In the genomic region with DNA sequence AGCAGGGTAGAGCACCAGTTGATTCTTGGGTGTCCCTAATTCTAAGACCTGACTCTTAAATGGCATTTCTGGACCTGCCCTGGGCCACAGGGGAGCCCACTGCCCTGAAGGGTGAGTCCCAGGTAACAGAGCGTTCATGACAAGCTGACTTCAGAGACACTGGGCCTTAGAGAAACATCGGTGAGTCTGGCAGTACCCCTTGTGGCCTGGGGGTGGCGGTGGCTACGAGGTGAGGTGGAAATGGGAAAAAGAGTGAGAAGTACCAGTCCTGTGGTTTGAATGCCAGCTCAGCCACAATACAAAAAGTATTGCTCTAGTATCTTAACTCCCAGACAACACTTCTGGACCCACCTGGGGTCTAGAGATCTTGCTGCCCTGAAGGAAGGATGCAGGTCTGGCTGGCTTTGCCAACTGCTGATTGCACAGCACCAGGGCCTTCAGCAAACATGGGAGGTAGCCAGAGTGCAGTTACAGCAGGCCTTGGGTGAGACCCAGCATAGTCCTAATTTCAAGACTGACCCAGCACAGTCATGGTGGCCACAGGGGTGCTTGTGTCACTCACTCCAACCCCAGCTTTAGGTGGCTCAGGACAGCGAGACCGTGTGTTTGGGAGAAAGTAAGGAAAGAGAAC, we compare ENCODE assay signal across 8 cellular contexts. TPM values are rescaled to one million over a fixed set of nuclear protein-coding genes. Genes with fewer than 3 reads are reported as not detected.
DNase-seq lines count a peak whose midpoint lies in the region; ATAC-seq, FAIRE-seq and TF ChIP-seq lines count a peak whose summit lies in the region.

No MANE protein-coding gene starts in this region.

- H3K27ac Mint-ChIP-seq in Caco-2 (ENCODE audit: unreplicated experiment), result no peak overlapping the region

- H3K27me3 ChIP-seq in Caco-2 (replicated peaks; ENCODE audit: control insufficient read depth, insufficient read depth, low read length) (no peaks in the 10 kb centered on the region), HepG2 (ENCODE audit: control insufficient read depth in 1 of 2, insufficient read depth in 2 of 2, low read length in 2 of 2) (no peaks in the 10 kb centered on the region)

- TF ChIP-seq RAD21 in HepG2 (CRISPR knock-in tag; IDR thresholded peaks at IDR 0.05), result peak; percentile 86

- no peaks in the 10 kb centered on the region for H3K36me3 ChIP-seq in Caco-2 (ENCODE audit: control insufficient read depth, insufficient read depth, low read length)
- H3K36me3 ChIP-seq in HepG2 (replicated peaks in 1 of 2; ENCODE audit: control insufficient read depth in 1 of 2, insufficient read depth in 2 of 2, low read length in 2 of 2), result no peaks in the 10 kb centered on the region; a peak in 1 of 5 replicates

- H3K36me3 Mint-ChIP-seq in Caco-2 (ENCODE audit: insufficient read depth, unreplicated experiment), result peaks cover 6% of the 10 kb centered on the region

- in situ Hi-C loops in astrocyte of the spinal cord (cut with HindIII; ENCODE audit: low sequenced_read_pairs) (no loop called here), HepG2 (cut with HindIII; ENCODE audit: extremely low pct_ligation_motif_present, low pct_unique_long_range_greater_than_20kb) (no loop called here)

- peaks cover 60% of the 10 kb centered on the region for H4K20me1 ChIP-seq in HepG2 (ENCODE audit: insufficient read depth, low read length)

- no peak overlapping the region for H3K4me3 Mint-ChIP-seq in Caco-2 (ENCODE audit: unreplicated experiment)

- H3K4me2 ChIP-seq in HepG2 (ENCODE audit: low read depth, low read length), result no peak overlapping the region

- H3K79me2 ChIP-seq in HepG2 (ENCODE audit: insufficient read depth, low read length), result peaks cover 89% of the 10 kb centered on the region

- H3K27me3 Mint-ChIP-seq in Caco-2 (ENCODE audit: insufficient read depth, unreplicated experiment), result no peaks in the 10 kb centered on the region

- H3K4me1 ChIP-seq in Caco-2, result peaks cover 8% of the 10 kb centered on the region
- H3K4me1 ChIP-seq in HepG2 (ENCODE audit: insufficient read depth, low read length), result peaks cover 59% of the 10 kb centered on the region

- BruUV-seq in Caco-2 (replicated peaks; lab: Mats Ljungman, UMichigan) (no TSS peak), HepG2 (replicated peaks; lab: Mats Ljungman, UMichigan) (no TSS peak)

- H3K9me3 ChIP-seq in Caco-2 (no peaks in the 10 kb centered on the region), HepG2 (ENCODE audit: low read length) (no peaks in the 10 kb centered on the region)

- DNase-seq in Caco-2, result peak; percentile 58 to 59
- peak; percentile 60 for DNase-seq in T-helper 9 cell
- no peak for DNase-seq in astrocyte of the spinal cord (ENCODE audit: low read depth, low spot score)
- DNase-seq in HepG2 (ENCODE audit: low spot score), result peak; percentile 66
- peak; percentile 80 for DNase-seq in stimulated activated CD8-positive, alpha-beta memory T cell treated with anti-CD3 and anti-CD28 coated beads, Interleukin-4, amount 100 ng/mL, for 48 hours
- DNase-seq in mesenteric fat pad (ENCODE audit: low spot score), result no peak

- POLR2A ChIA-PET in Caco-2 (lab: Charles Lee), result interaction anchor here (0.6 kb wide), 1 partner anchor 15 kb away, joined by 7 read pairs; no protein-coding TSS in a partner anchor
- POLR2A ChIA-PET in HepG2 (lab: Yijun Ruan, JAX), result interaction anchor here (1.6 to 1.8 kb wide), 2 partner anchors 46 to 112 kb away, joined by 5 to 6 read pairs; a partner anchor contains a TSS

- ATAC-seq in GM19467 (IDR thresholded peaks at IDR 0.05; ENCODE audit: unreplicated experiment) (peak; percentile 67), HG03575 (IDR thresholded peaks at IDR 0.05; ENCODE audit: extremely low read depth, insufficient number of reproducible peaks, low FRiP score, unreplicated experiment) (peak; percentile 66), HepG2 (peak; percentile 94)

- peak; percentile 70 for FAIRE-seq in HepG2 (lab: Jason Lieb, UNC)

- H3K4me3 ChIP-seq in Caco-2 (ENCODE audit: low read depth, low read length) (no peak overlapping the region), astrocyte of the spinal cord (ENCODE audit: low read depth, low read length) (no peak overlapping the region), HepG2 (replicated peaks in 1 of 3; ENCODE audit: insufficient read depth in 1 of 3, low read depth in 2 of 3, low read length in 3 of 3) (no peak overlapping the region)

- TF ChIP-seq POLR2A in HepG2 (IDR thresholded peaks at IDR 0.05; ENCODE audit: insufficient read depth in 1 of 2, low read depth in 2 of 2, low read length in 2 of 2), result no peak

- H3K9me3 Mint-ChIP-seq in Caco-2 (ENCODE audit: unreplicated experiment), result no peaks in the 10 kb centered on the region

- TF ChIP-seq EP300 in HepG2 (IDR thresholded peaks at IDR 0.05; ENCODE audit: low read depth in 2 of 2, low read length in 2 of 2), result no peak
- TF ChIP-seq EP300 in HepG2 (CRISPR knock-in tag; IDR thresholded peaks at IDR 0.05; ENCODE audit: borderline replicate concordance), result no peak

- intact Hi-C loops in Caco-2 (cut with micrococcal nuclease; ENCODE audit: unreplicated experiment) (loop anchor here (2.0 kb wide), 1 partner anchor 44 kb away; a partner anchor contains a TSS), HepG2 (cut with micrococcal nuclease; ENCODE audit: unreplicated experiment) (loop anchor here (1.0 kb wide), 1 partner anchor 45 kb away; a partner anchor contains a TSS)

- WGBS in HepG2 (ENCODE audit: low lambda C conversion rate), result 60% methylated on average over 6 of the region's 6 CpGs

- no peak overlapping the region for H3K27ac ChIP-seq in HepG2 (ENCODE audit: extremely low read length, insufficient read depth, low read length)

- TF ChIP-seq CTCF in Caco-2 (IDR thresholded peaks at IDR 0.05; ENCODE audit: insufficient read depth in 1 of 2, low read depth in 1 of 2, low read length in 1 of 2, severe bottlenecking in 1 of 2, unreplicated experiment in 1 of 2) (peak; percentile 71 to 76), astrocyte of the spinal cord (IDR thresholded peaks at IDR 0.05; ENCODE audit: low read depth, low read length) (peak; percentile 56), HepG2 (CRISPR knock-in tag; IDR thresholded peaks at IDR 0.05) (peak; percentile 82)

- no peak overlapping the region for H2AFZ ChIP-seq in HepG2 (ENCODE audit: low read length)

- no peak overlapping the region for H3K9ac ChIP-seq in HepG2 (ENCODE audit: insufficient read depth, low read depth, low read length)

- peaks cover 27% of the 10 kb centered on the region for H3K4me1 Mint-ChIP-seq in Caco-2 (ENCODE audit: low read depth, unreplicated experiment)

- CTCF ChIA-PET in Caco-2 (lab: Charles Lee), result interaction anchor here (0.5 to 0.6 kb wide), 2 partner anchors 21 to 110 kb away, joined by 3 to 9 read pairs; no protein-coding TSS in a partner anchor
- CTCF ChIA-PET in HepG2 (lab: Yijun Ruan, JAX; ENCODE audit: low intra/inter-chr PET ratio, low total read pairs), result no interaction called here

TF ChIP-seq in HepG2, 621 proteins besides CTCF, POLR2A, EP300 and RAD21 (continues in another document):
- TF ChIP-seq, protein P1, sequence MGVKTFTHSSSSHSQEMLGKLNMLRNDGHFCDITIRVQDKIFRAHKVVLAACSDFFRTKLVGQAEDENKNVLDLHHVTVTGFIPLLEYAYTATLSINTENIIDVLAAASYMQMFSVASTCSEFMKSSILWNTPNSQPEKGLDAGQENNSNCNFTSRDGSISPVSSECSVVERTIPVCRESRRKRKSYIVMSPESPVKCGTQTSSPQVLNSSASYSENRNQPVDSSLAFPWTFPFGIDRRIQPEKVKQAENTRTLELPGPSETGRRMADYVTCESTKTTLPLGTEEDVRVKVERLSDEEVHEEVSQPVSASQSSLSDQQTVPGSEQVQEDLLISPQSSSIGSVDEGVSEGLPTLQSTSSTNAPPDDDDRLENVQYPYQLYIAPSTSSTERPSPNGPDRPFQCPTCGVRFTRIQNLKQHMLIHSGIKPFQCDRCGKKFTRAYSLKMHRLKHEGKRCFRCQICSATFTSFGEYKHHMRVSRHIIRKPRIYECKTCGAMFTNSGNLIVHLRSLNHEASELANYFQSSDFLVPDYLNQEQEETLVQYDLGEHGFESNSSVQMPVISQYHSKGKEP (CRISPR knock-in tag; IDR thresholded peaks at IDR 0.05), result no peak
- TF ChIP-seq RORA (CRISPR knock-in tag; IDR thresholded peaks at IDR 0.05) (no peak), HNF4A (CRISPR knock-in tag; IDR thresholded peaks at IDR 0.05) (no peak), BCL6 (CRISPR knock-in tag; IDR thresholded peaks at IDR 0.05) (no peak), ZNF546 (CRISPR knock-in tag; conservative IDR thresholded peaks at IDR 0.05) (no peak), ZNF121 (CRISPR knock-in tag; IDR thresholded peaks at IDR 0.05) (no peak)

RNA-seq across cellular contexts. Expression of a gene that starts 44.5 kb away (rescaled TPM):
- total RNA-seq in Caco-2 (2022) (100 and 101 TPM in 2 replicates), HepG2 (2016; rRNA removed; fragmentation: Illumina TruSeq; extraction: Trizol) (100 and 155 TPM in 2 replicates), mesenteric fat pad (96.9 TPM)
- total RNA-seq in HepG2 (2016; cell fraction: cytosol; rRNA removed; fragmentation: Illumina TruSeq; extraction: Trizol; ENCODE audit: low read depth), result 43.5 and 56.3 TPM in 2 replicates
- total RNA-seq in HepG2 (2016; cell fraction: insoluble cytoplasmic fraction; rRNA removed; fragmentation: Illumina TruSeq; extraction: Trizol), result 93.9 and 148 TPM in 2 replicates
- 37.1 and 44.6 TPM in 2 replicates for total RNA-seq in HepG2 (2016; cell fraction: membrane; rRNA removed; fragmentation: Illumina TruSeq; extraction: Trizol)
- 155 and 174 TPM in 2 replicates for total RNA-seq in HepG2 (2016; cell fraction: nucleus; rRNA removed; fragmentation: Illumina TruSeq; extraction: Trizol)
- polyA plus RNA-seq in HepG2 (2011; rRNA removed), result 79.9 and 99.2 TPM in 2 replicates
- polyA plus RNA-seq in HepG2 (2011; cell fraction: cytosol; rRNA removed), result 38.9 and 63.9 TPM in 2 replicates
- 110 and 113 TPM in 2 replicates for polyA plus RNA-seq in HepG2 (2011; cell fraction: nucleus; rRNA removed)
- polyA plus RNA-seq in HepG2 (2012), result 88.4 and 89.7 TPM in 2 replicates
- polyA plus RNA-seq in HepG2 (2016; cell fraction: cytosol; fragmentation: Illumina TruSeq; extraction: Trizol; ENCODE audit: low read depth), result 4.3 and 5.9 TPM in 2 replicates
- polyA plus RNA-seq in HepG2 (2016; cell fraction: insoluble cytoplasmic fraction; fragmentation: Illumina TruSeq; extraction: Trizol; ENCODE audit: low read depth), result 126 and 130 TPM in 2 replicates
- 13.7 and 17.5 TPM in 2 replicates for polyA plus RNA-seq in HepG2 (2016; cell fraction: membrane; fragmentation: Illumina TruSeq; extraction: Trizol; ENCODE audit: low read depth)
- polyA plus RNA-seq in HepG2 (2016; cell fraction: nucleus; fragmentation: Illumina TruSeq; extraction: Trizol; ENCODE audit: insufficient read depth, low read depth), result 191 and 219 TPM in 2 replicates
- 132 and 183 TPM in 2 replicates for polyA minus RNA-seq in HepG2 (2011; rRNA and poly(A)+ RNA removed; ENCODE audit: low replicate concordance)
- polyA minus RNA-seq in HepG2 (2011; cell fraction: cytosol; rRNA and poly(A)+ RNA removed), result 93.0 and 99.9 TPM in 2 replicates
- 468 and 469 TPM in 2 replicates for polyA minus RNA-seq in HepG2 (2011; cell fraction: nucleus; rRNA and poly(A)+ RNA removed)

Comparison
In these comparisons a context has a peak if more than half of its experiments do, and no peak if none do; other contexts are left out.
1. DNase-seq: peak in Caco-2 (2 of 2), T-helper 9 cell (single experiment), HepG2 (single experiment) and stimulated activated CD8-positive, alpha-beta memory T cell treated with anti-CD3 and anti-CD28 coated beads, Interleukin-4, amount 100 ng/mL, for 48 hours (single experiment); none in astrocyte of the spinal cord (single experiment) and mesenteric fat pad (single experiment).
2. Peak in every context shown above with its lines, with median percentiles within 50 percentile points of each other: CTCF ChIP-seq and ATAC-seq.